In genomic region chr2:239222346-239223028, GRCh38 we compare ENCODE assay signal across 8 cellular contexts.
DNase-seq lines count a peak whose midpoint lies in the region; ATAC-seq and TF ChIP-seq lines count a peak whose summit lies in the region.

No MANE protein-coding gene starts in this region.

- H3K9me3 Mint-ChIP-seq in activated naive CD8-positive, alpha-beta T cell treated with anti-CD3 and anti-CD28 coated beads, Interleukin-2, amount 10 ng/mL, durations not matched to agents 7 days and 5 days: no peaks in the 10 kb centered on the region

- peak; percentile 60 for ATAC-seq in activated naive CD8-positive, alpha-beta T cell treated with anti-CD3 and anti-CD28 coated beads, Interleukin-2, amount 10 ng/mL, durations not matched to agents 7 days and 5 days (ENCODE audit: low read depth)
- ATAC-seq in HG02884 (IDR thresholded peaks at IDR 0.05; ENCODE audit: unreplicated experiment): no peak

- H3K4me1 Mint-ChIP-seq in activated naive CD8-positive, alpha-beta T cell treated with anti-CD3 and anti-CD28 coated beads, Interleukin-2, amount 10 ng/mL, durations not matched to agents 7 days and 5 days: peaks cover 58% of the 10 kb centered on the region

- H3K9me3 ChIP-seq in suprapubic skin: no peaks in the 10 kb centered on the region

- no peak overlapping the region for H3K4me3 ChIP-seq in suprapubic skin

- peak overlapping the region; percentile 75 for H3K4me3 Mint-ChIP-seq in activated naive CD8-positive, alpha-beta T cell treated with anti-CD3 and anti-CD28 coated beads, Interleukin-2, amount 10 ng/mL, durations not matched to agents 7 days and 5 days

- peak; percentile 70 for DNase-seq in NCI-H510A treated with DMSO at 0.1 percent for 48 hours (lab: John Stamatoyannopoulos, UW)
- no peak for DNase-seq in NCI-H510A (lab: John Stamatoyannopoulos, UW)
- no peak for DNase-seq in activated naive CD8-positive, alpha-beta T cell treated with anti-CD3 and anti-CD28 coated beads, Interleukin-2, amount 10 ng/mL, durations not matched to agents 7 days and 5 days
- DNase-seq in iris pigment epithelial cell (ENCODE audit: low read depth): peak; percentile 70
- DNase-seq in suprapubic skin (ENCODE audit: low spot score in 2 of 2): peak in 1 of 2 donors; percentile 60
- no peak for DNase-seq in stimulated activated naive CD4-positive, alpha-beta T cell treated with Interleukin-2 at 50 U/mL for 16 hours (lab: John Stamatoyannopoulos, UW)
- no peak for DNase-seq in SK-N-DZ (ENCODE audit: low spot score)

- no peaks in the 10 kb centered on the region for H3K27me3 ChIP-seq in suprapubic skin

- no peak for TF ChIP-seq POLR2A in suprapubic skin (IDR thresholded peaks at IDR 0.05)

- H3K36me3 ChIP-seq in suprapubic skin: no peaks in the 10 kb centered on the region

- H3K27me3 Mint-ChIP-seq in activated naive CD8-positive, alpha-beta T cell treated with anti-CD3 and anti-CD28 coated beads, Interleukin-2, amount 10 ng/mL, durations not matched to agents 7 days and 5 days: no peaks in the 10 kb centered on the region

- peak overlapping the region; percentile 91 for H3K27ac ChIP-seq in suprapubic skin

- POLR2A ChIA-PET in activated naive CD8-positive, alpha-beta T cell treated with anti-CD3 and anti-CD28 coated beads, Interleukin-2, amount 10 ng/mL, durations not matched to agents 7 days and 5 days (lab: Charles Lee): interaction anchor here (0.7 to 1.8 kb wide), 4 partner anchors 45 to 251 kb away, joined by 3 to 7 read pairs (median 4); partner anchors contain the start of gene HDAC4

- H3K4me1 ChIP-seq in suprapubic skin: peaks cover 74% of the 10 kb centered on the region

- 47% methylated on average over 8 of the region's 8 CpGs for WGBS in suprapubic skin

- TF ChIP-seq EP300 in suprapubic skin (IDR thresholded peaks at IDR 0.05): no peak

- peaks cover 27% of the 10 kb centered on the region for H3K36me3 Mint-ChIP-seq in activated naive CD8-positive, alpha-beta T cell treated with anti-CD3 and anti-CD28 coated beads, Interleukin-2, amount 10 ng/mL, durations not matched to agents 7 days and 5 days

- H3K27ac Mint-ChIP-seq in activated naive CD8-positive, alpha-beta T cell treated with anti-CD3 and anti-CD28 coated beads, Interleukin-2, amount 10 ng/mL, durations not matched to agents 7 days and 5 days: peak overlapping the region; percentile 89

- no peak for TF ChIP-seq CTCF in suprapubic skin (IDR thresholded peaks at IDR 0.05)

Comparison
In these comparisons a context has a peak if more than half of its experiments do, and no peak if none do; other contexts are left out.
1. DNase-seq: peak in NCI-H510A treated with DMSO at 0.1 percent for 48 hours (single experiment) and iris pigment epithelial cell (single experiment); none in NCI-H510A (single experiment), activated naive CD8-positive, alpha-beta T cell treated with anti-CD3 and anti-CD28 coated beads, Interleukin-2, amount 10 ng/mL, durations not matched to agents 7 days and 5 days (single experiment), stimulated activated naive CD4-positive, alpha-beta T cell treated with Interleukin-2 at 50 U/mL for 16 hours (single experiment) and SK-N-DZ (single experiment).